In the genomic region with DNA sequence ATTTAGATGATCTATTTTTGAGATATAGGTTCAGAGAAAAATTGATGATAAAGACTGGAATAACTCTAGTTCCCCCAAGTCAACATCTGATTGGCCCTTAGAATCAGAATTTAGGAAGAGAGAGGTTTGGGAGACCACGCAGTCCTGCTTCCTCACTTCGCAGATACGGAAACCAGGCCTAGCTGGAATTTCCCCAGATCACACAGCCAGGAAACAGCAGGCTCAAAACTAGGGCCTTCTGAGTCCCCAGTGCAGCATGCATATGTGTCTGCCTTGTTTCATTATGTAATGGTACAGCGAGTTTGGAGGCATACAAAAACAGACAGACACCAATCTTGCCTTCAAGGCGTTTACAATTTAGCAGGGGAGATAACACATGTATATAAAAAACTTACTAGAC, we compare ENCODE assay signal across 21 cellular contexts.
"Had no signal": no experiment of that assay in that cellular context is flagged by ENCODE, and none has a peak within 500 bp of the region (broad histone marks: within the 10 kb centered on the region; RNA-seq: fewer than 3 reads in every experiment).

No MANE protein-coding gene starts in this region.

- H3K27ac ChIP-seq: brain microvascular endothelial cell, cardiac muscle cell, KMS-11, SJCRH30 had no signal

- H3K4me3 ChIP-seq: cardiac muscle cell, SJCRH30 had no signal

- H3K9me3 ChIP-seq: SJCRH30, SK-N-SH had no signal

- DNase-seq: activated CD4-positive, alpha-beta T cell treated with anti-CD3 and anti-CD28 coated beads for 48 hours; activated CD4-positive, alpha-beta T cell treated with anti-CD3 and anti-CD28 coated beads, Interleukin-2, amount 50 U/mL, for 48 hours; activated gamma-delta T cell treated with Interleukin-2 at 50 U/mL for 16 hours; activated naive CD4-positive, alpha-beta T cell treated with anti-CD3 and anti-CD28 coated beads, Interleukin-2, amount 10 ng/mL, durations not matched to agents 7 days and 5 days; activated naive CD8-positive, alpha-beta T cell treated with anti-CD3 and anti-CD28 coated beads for 36 hours; activated T-cell treated with anti-CD3 and anti-CD28 coated beads, Interleukin-2, amount 50 U/mL, for 4 hours; brain microvascular endothelial cell; NCI-H1092; NCI-H1417 treated with DMSO at 0.1 percent for 48 hours; NCI-H1694; NCI-H2029; NCI-H2107; NCI-H2171 treated with DMSO at 0.1 percent for 48 hours; NCI-H526 treated with DMSO at 0.1 percent for 48 hours; NCI-H82; SJCRH30; SK-N-SH; T-helper 1 cell had no signal

- H3K9ac ChIP-seq: KMS-11, SK-N-SH had no signal

- ATAC-seq: activated CD4-positive, CD25-positive, alpha-beta regulatory T cell treated with anti-CD3 and anti-CD28 coated beads, Interleukin-2, amount 50 U/mL, for 24 hours; activated T-cell treated with anti-CD3 and anti-CD28 coated beads, Interleukin-2, amount 50 U/mL, for 4 hours had no signal

- H3K27me3 Mint-ChIP-seq: activated naive CD4-positive, alpha-beta T cell treated with anti-CD3 and anti-CD28 coated beads, Interleukin-2, amount 10 ng/mL, durations not matched to agents 7 days and 5 days; activated naive CD8-positive, alpha-beta T cell treated with anti-CD3 and anti-CD28 coated beads for 36 hours had no signal

- H3K27me3 ChIP-seq: brain microvascular endothelial cell, cardiac muscle cell, SJCRH30 had no signal

- H3K4me3 Mint-ChIP-seq: activated naive CD4-positive, alpha-beta T cell treated with anti-CD3 and anti-CD28 coated beads, Interleukin-2, amount 10 ng/mL, durations not matched to agents 7 days and 5 days; activated naive CD8-positive, alpha-beta T cell treated with anti-CD3 and anti-CD28 coated beads for 36 hours; activated T-cell treated with anti-CD3 and anti-CD28 coated beads, Interleukin-2, amount 50 U/mL, for 4 hours had no signal

- H3K36me3 ChIP-seq: brain microvascular endothelial cell, cardiac muscle cell, SJCRH30 had no signal

- H3K36me3 Mint-ChIP-seq: activated naive CD8-positive, alpha-beta T cell treated with anti-CD3 and anti-CD28 coated beads for 36 hours had no signal

- H3K4me2 ChIP-seq: KMS-11, SK-N-SH had no signal

- H3K9me3 Mint-ChIP-seq: activated naive CD4-positive, alpha-beta T cell treated with anti-CD3 and anti-CD28 coated beads, Interleukin-2, amount 10 ng/mL, durations not matched to agents 7 days and 5 days; activated naive CD8-positive, alpha-beta T cell treated with anti-CD3 and anti-CD28 coated beads for 36 hours; activated T-cell treated with anti-CD3 and anti-CD28 coated beads, Interleukin-2, amount 50 U/mL, for 4 hours had no signal

- H3K27ac Mint-ChIP-seq: activated naive CD4-positive, alpha-beta T cell treated with anti-CD3 and anti-CD28 coated beads, Interleukin-2, amount 10 ng/mL, durations not matched to agents 7 days and 5 days; activated naive CD8-positive, alpha-beta T cell treated with anti-CD3 and anti-CD28 coated beads for 36 hours had no signal
